Comparison of ENCODE assay signal across 21 cellular contexts in the genomic region with DNA sequence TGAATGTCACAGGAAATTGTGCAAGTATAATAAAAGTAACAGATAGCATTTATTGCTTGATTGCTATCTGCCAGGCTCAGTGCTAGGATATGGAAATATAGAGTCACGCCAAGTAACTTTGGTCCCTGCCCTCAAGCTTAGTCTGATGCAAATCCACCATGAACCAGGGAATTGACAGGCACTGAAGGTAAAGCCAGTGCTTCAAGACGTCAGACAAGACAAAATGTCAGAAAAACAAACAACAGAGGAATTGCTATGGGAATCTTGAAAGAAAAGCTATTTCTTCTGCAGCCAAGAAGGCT.
A peak's percentile ranks its signal among the peaks of the same experiment; 100 is the strongest.
DNase-seq lines count a peak whose midpoint lies in the region; TF ChIP-seq lines count a peak whose summit lies in the region.
"Had no signal": no experiment of that assay in that cellular context is flagged by ENCODE, and none has a peak within 500 bp of the region (broad histone marks: within the 10 kb centered on the region; RNA-seq: fewer than 3 reads in every experiment).

No MANE protein-coding gene starts in this region.

- H2AFZ ChIP-seq in OCI-LY1 (ENCODE audit: low read length), result no peak overlapping the region

- no peaks in the 10 kb centered on the region for H3K36me3 Mint-ChIP-seq in nephron (ENCODE audit: low read depth)
- no peaks in the 10 kb centered on the region for H3K36me3 Mint-ChIP-seq in activated naive CD4-positive, alpha-beta T cell treated with anti-CD3 and anti-CD28 coated beads, Interleukin-2, amount 10 ng/mL, durations not matched to agents 7 days and 5 days
- H3K36me3 Mint-ChIP-seq: CD4-positive, CD25-positive, alpha-beta regulatory T cell had no signal

- peak; percentile 48 for DNase-seq in colonic mucosa
- no peak for DNase-seq in Ammon's horn (ENCODE audit: low spot score)
- no peak for DNase-seq in cardiac septum (ENCODE audit: low spot score)
- no peak for DNase-seq in activated naive CD4-positive, alpha-beta T cell treated with anti-CD3 and anti-CD28 coated beads, Interleukin-2, amount 10 ng/mL, durations not matched to agents 7 days and 5 days
- no peak for DNase-seq in NCI-H1930 (lab: John Stamatoyannopoulos, UW)
- DNase-seq: 8988T; CD4-positive, CD25-positive, alpha-beta regulatory T cell; DMS79; Kasumi-1; MM.1S; NCI-H1048; NCI-H1417 treated with DMSO at 0.1 percent for 48 hours; NCI-H187 treated with DMSO at 0.1 percent for 48 hours; NCI-H2227 treated with DMSO at 0.1 percent for 48 hours; NCI-H510A; NCI-H82; OCI-M1; Right ventricle myocardium superior had no signal

- peaks cover 54% of the 10 kb centered on the region for H3K4me1 Mint-ChIP-seq in nephron
- H3K4me1 Mint-ChIP-seq in activated naive CD4-positive, alpha-beta T cell treated with anti-CD3 and anti-CD28 coated beads, Interleukin-2, amount 10 ng/mL, durations not matched to agents 7 days and 5 days, result no peaks in the 10 kb centered on the region
- H3K4me1 Mint-ChIP-seq: CD4-positive, CD25-positive, alpha-beta regulatory T cell had no signal

- H3K9me3 ChIP-seq in BLaER1 treated with 17β-estradiol and CSF1 and Interleukin-3, amounts not matched to agents 10 nM and 100 nM (replicated peaks in 1 of 11), result no peaks in the 10 kb centered on the region
- H3K9me3 ChIP-seq in OCI-LY1 (ENCODE audit: low read length), result no peaks in the 10 kb centered on the region
- H3K9me3 ChIP-seq in colonic mucosa, result no peaks in the 10 kb centered on the region

- H3K27me3 ChIP-seq in BLaER1 treated with 17β-estradiol and CSF1 and Interleukin-3, amounts not matched to agents 10 nM and 100 nM, result no peaks in the 10 kb centered on the region
- H3K27me3 ChIP-seq in OCI-LY1 (ENCODE audit: insufficient read depth, low read length) (no peaks in the 10 kb centered on the region), colonic mucosa (no peaks in the 10 kb centered on the region)

- no peak for TF ChIP-seq CTCF in OCI-LY1 (IDR thresholded peaks at IDR 0.05; ENCODE audit: low read length)
- TF ChIP-seq CTCF in colonic mucosa (IDR thresholded peaks at IDR 0.05), result no peak
- no peak for TF ChIP-seq CTCF in nephron (IDR thresholded peaks at IDR 0.05; ENCODE audit: unreplicated experiment in 3 of 3)

- H3K36me3 ChIP-seq in BLaER1 treated with 17β-estradiol and CSF1 and Interleukin-3, amounts not matched to agents 10 nM and 100 nM, result no peaks in the 10 kb centered on the region
- H3K36me3 ChIP-seq in OCI-LY1 (ENCODE audit: insufficient read depth, low read length) (no peaks in the 10 kb centered on the region), colonic mucosa (no peaks in the 10 kb centered on the region)

- peak overlapping the region in 10 of 11 experiments; percentile 16 to 87 (median 75); a peak in 18 of 22 replicates for H3K4me2 ChIP-seq in BLaER1 treated with 17β-estradiol and CSF1 and Interleukin-3, amounts not matched to agents 10 nM and 100 nM
- peak overlapping the region; percentile 48; the same call in 1 of the 2 replicates for H3K4me2 ChIP-seq in OCI-LY1 (ENCODE audit: low read length)

- intact Hi-C loops in colonic mucosa (cut with DNase I) (no loop called here), cardiac septum (cut with DNase I) (loop anchor here (10.0 kb wide), 2 partner anchors 231 to 341 kb away; no protein-coding TSS in a partner anchor)

- H3K27ac ChIP-seq in BLaER1 treated with 17β-estradiol and CSF1 and Interleukin-3, amounts not matched to agents 10 nM and 100 nM, result peak overlapping the region in 4 of 11 experiments; percentile 47 to 77 (median 59); a peak in 8 of 22 replicates
- H3K27ac ChIP-seq in OCI-LY1 (ENCODE audit: low read depth, low read length, poor library complexity, severe bottlenecking) (peak overlapping the region; percentile 88), colonic mucosa (peak overlapping the region; percentile 15)

- no peak overlapping the region for H3K4me3 Mint-ChIP-seq in nephron
- no peak overlapping the region for H3K4me3 Mint-ChIP-seq in activated naive CD4-positive, alpha-beta T cell treated with anti-CD3 and anti-CD28 coated beads, Interleukin-2, amount 10 ng/mL, durations not matched to agents 7 days and 5 days
- H3K4me3 Mint-ChIP-seq: CD4-positive, CD25-positive, alpha-beta regulatory T cell had no signal

- peak overlapping the region; percentile 64 to 85 (median 73) for H3K27ac Mint-ChIP-seq in nephron
- H3K27ac Mint-ChIP-seq in activated naive CD4-positive, alpha-beta T cell treated with anti-CD3 and anti-CD28 coated beads, Interleukin-2, amount 10 ng/mL, durations not matched to agents 7 days and 5 days, result no peak overlapping the region

- H4K20me1 ChIP-seq in BLaER1 treated with 17β-estradiol and CSF1 and Interleukin-3, amounts not matched to agents 10 nM and 100 nM, result no peaks in the 10 kb centered on the region
- H4K20me1 ChIP-seq in OCI-LY1 (ENCODE audit: insufficient read depth, low read length), result no peaks in the 10 kb centered on the region

- peaks cover 11% of the 10 kb centered on the region for H3K27me3 Mint-ChIP-seq in nephron (ENCODE audit: low read depth)
- H3K27me3 Mint-ChIP-seq in activated naive CD4-positive, alpha-beta T cell treated with anti-CD3 and anti-CD28 coated beads, Interleukin-2, amount 10 ng/mL, durations not matched to agents 7 days and 5 days, result no peaks in the 10 kb centered on the region
- H3K27me3 Mint-ChIP-seq: CD4-positive, CD25-positive, alpha-beta regulatory T cell had no signal

- no peaks in the 10 kb centered on the region for H3F3A ChIP-seq in OCI-LY1 (ENCODE audit: insufficient read depth, low read length)

- no peaks in the 10 kb centered on the region for H3K9me2 ChIP-seq in OCI-LY1 (ENCODE audit: low read depth, low read length)

- no peaks in the 10 kb centered on the region for H3K79me2 ChIP-seq in OCI-LY1 (ENCODE audit: insufficient read depth, low read length)

- CTCF ChIA-PET in activated naive CD4-positive, alpha-beta T cell treated with anti-CD3 and anti-CD28 coated beads, Interleukin-2, amount 10 ng/mL, durations not matched to agents 7 days and 5 days (lab: Charles Lee), result no interaction called here

- H3K9me3 Mint-ChIP-seq in nephron, result no peaks in the 10 kb centered on the region
- H3K9me3 Mint-ChIP-seq in activated naive CD4-positive, alpha-beta T cell treated with anti-CD3 and anti-CD28 coated beads, Interleukin-2, amount 10 ng/mL, durations not matched to agents 7 days and 5 days, result peaks cover 12% of the 10 kb centered on the region

- no peak overlapping the region for H3K4me3 ChIP-seq in BLaER1 treated with 17β-estradiol and CSF1 and Interleukin-3, amounts not matched to agents 10 nM and 100 nM
- H3K4me3 ChIP-seq in OCI-LY1 (ENCODE audit: low read depth, low read length, poor library complexity, severe bottlenecking), result peak overlapping the region; percentile 13
- H3K4me3 ChIP-seq in colonic mucosa, result no peak overlapping the region

- peaks cover 20 to 95% (median 65%) of the 10 kb centered on the region in 10 experiments for H3K4me1 ChIP-seq in BLaER1 treated with 17β-estradiol and CSF1 and Interleukin-3, amounts not matched to agents 10 nM and 100 nM
- peaks cover 72% of the 10 kb centered on the region for H3K4me1 ChIP-seq in OCI-LY1 (ENCODE audit: insufficient read depth, low read length, severe bottlenecking)
- peaks cover 16% of the 10 kb centered on the region for H3K4me1 ChIP-seq in colonic mucosa

- peak overlapping the region in 2 of 11 experiments; percentile 54 to 59; a peak in 3 of 22 replicates for H3K9ac ChIP-seq in BLaER1 treated with 17β-estradiol and CSF1 and Interleukin-3, amounts not matched to agents 10 nM and 100 nM
- H3K9ac ChIP-seq in OCI-LY1 (ENCODE audit: low read length), result peak overlapping the region; percentile 45; the same call in 1 of the 2 replicates
- no peak overlapping the region for H3K9ac ChIP-seq in colonic mucosa (ENCODE audit: low read depth in 2 of 2, low read length in 2 of 2)
